13 cellular contexts compared by ENCODE assay signal in genomic region chr10:3813986-3814831, GRCh38. TPM values are rescaled to one million over a fixed set of nuclear protein-coding genes. Genes with fewer than 3 reads are reported as not detected.
DNase-seq lines count a peak whose midpoint lies in the region; ATAC-seq and TF ChIP-seq lines count a peak whose summit lies in the region.
"Had no signal": no experiment of that assay in that cellular context is flagged by ENCODE, and none has a peak within 500 bp of the region (broad histone marks: within the 10 kb centered on the region; RNA-seq: fewer than 3 reads in every experiment).

No MANE protein-coding gene starts in this region.

- no peak overlapping the region for H3K4me3 Mint-ChIP-seq in activated naive CD4-positive, alpha-beta T cell treated with anti-CD3 and anti-CD28 coated beads, Interleukin-2, amount 10 ng/mL, durations not matched to agents 7 days and 5 days
- H3K4me3 Mint-ChIP-seq: WTC11 had no signal

- TF ChIP-seq CTCF in RWPE1 (conservative IDR thresholded peaks at IDR 0.05; ENCODE audit: low read depth) (no peak), thyroid gland (IDR thresholded peaks at IDR 0.05) (no peak), colonic mucosa (IDR thresholded peaks at IDR 0.05) (no peak)

- 82 to 86% methylated on average over 15 of the region's 15 CpGs for WGBS in thyroid gland, 2 donors

- POLR2A ChIA-PET in RWPE1 (lab: Yijun Ruan, JAX; ENCODE audit: low non-redundant PET): no interaction called here

- no peak overlapping the region for H3K9ac ChIP-seq in colonic mucosa (ENCODE audit: low read depth in 2 of 2, low read length in 2 of 2)

- intact Hi-C loops in thyroid gland (cut with DNase I): no loop called here
- intact Hi-C loops in colonic mucosa (cut with DNase I): no loop called here

- no peak for ATAC-seq in HG02970 (IDR thresholded peaks at IDR 0.05; ENCODE audit: low FRiP score, unreplicated experiment)
- no peak for ATAC-seq in GM19452 (IDR thresholded peaks at IDR 0.05; ENCODE audit: unreplicated experiment)
- ATAC-seq: WTC11 had no signal

- H3K9me3 ChIP-seq in thyroid gland (no peaks in the 10 kb centered on the region), colonic mucosa (no peaks in the 10 kb centered on the region)

- TF ChIP-seq POLR2A in thyroid gland (IDR thresholded peaks at IDR 0.05): no peak

- peak overlapping the region; percentile 88 for H3K27ac Mint-ChIP-seq in activated naive CD4-positive, alpha-beta T cell treated with anti-CD3 and anti-CD28 coated beads, Interleukin-2, amount 10 ng/mL, durations not matched to agents 7 days and 5 days
- H3K27ac Mint-ChIP-seq: WTC11 had no signal

- no peaks in the 10 kb centered on the region for H3K9me3 Mint-ChIP-seq in activated naive CD4-positive, alpha-beta T cell treated with anti-CD3 and anti-CD28 coated beads, Interleukin-2, amount 10 ng/mL, durations not matched to agents 7 days and 5 days

- peaks cover 3% of the 10 kb centered on the region for H3K36me3 Mint-ChIP-seq in activated naive CD4-positive, alpha-beta T cell treated with anti-CD3 and anti-CD28 coated beads, Interleukin-2, amount 10 ng/mL, durations not matched to agents 7 days and 5 days
- H3K36me3 Mint-ChIP-seq: WTC11 had no signal

- no peak overlapping the region for H3K4me3 ChIP-seq in thyroid gland (replicated peaks in 1 of 3)
- no peak overlapping the region for H3K4me3 ChIP-seq in colonic mucosa
- H3K4me3 ChIP-seq: lung had no signal

- H3K4me1 ChIP-seq in thyroid gland (peaks cover 28 to 35% of the 10 kb centered on the region in 2 donors), colonic mucosa (no peaks in the 10 kb centered on the region)

- 0 out of 2 replicates have a peak overlapping the region, but pooled peaks have one; percentile 39 for H3K27ac ChIP-seq in RWPE1
- H3K27ac ChIP-seq in thyroid gland: peak overlapping the region in 1 of 3 donors; percentile 45
- H3K27ac ChIP-seq in colonic mucosa: no peak overlapping the region

- CTCF ChIA-PET in activated naive CD4-positive, alpha-beta T cell treated with anti-CD3 and anti-CD28 coated beads, Interleukin-2, amount 10 ng/mL, durations not matched to agents 7 days and 5 days (lab: Charles Lee): no interaction called here
- CTCF ChIA-PET in RWPE1 (lab: Yijun Ruan, JAX): interaction anchor here (0.6 kb wide), 1 partner anchor 31 kb away, joined by 5 read pairs; no protein-coding TSS in a partner anchor

- H3K4me1 Mint-ChIP-seq in activated naive CD4-positive, alpha-beta T cell treated with anti-CD3 and anti-CD28 coated beads, Interleukin-2, amount 10 ng/mL, durations not matched to agents 7 days and 5 days: peaks cover 64% of the 10 kb centered on the region

- no peaks in the 10 kb centered on the region for H3K27me3 Mint-ChIP-seq in activated naive CD4-positive, alpha-beta T cell treated with anti-CD3 and anti-CD28 coated beads, Interleukin-2, amount 10 ng/mL, durations not matched to agents 7 days and 5 days

- no peak for DNase-seq in activated naive CD4-positive, alpha-beta T cell treated with anti-CD3 and anti-CD28 coated beads, Interleukin-2, amount 10 ng/mL, durations not matched to agents 7 days and 5 days
- DNase-seq in activated naive CD4-positive, alpha-beta T cell treated with Interleukin-2 at 50 U/mL for 16 hours: no peak
- DNase-seq in RWPE1 (ENCODE audit: low spot score) (no peak), fibroblast of peridontal ligament (ENCODE audit: extremely low read depth) (peak; percentile 88), thyroid gland (peak; percentile 39 to 59), colonic mucosa (no peak)
- DNase-seq: hypothalamus, NCI-H524, SIG-M5 had no signal

- H3K27me3 ChIP-seq in thyroid gland: no peaks in the 10 kb centered on the region
- no peaks in the 10 kb centered on the region for H3K27me3 ChIP-seq in colonic mucosa

- H3K36me3 ChIP-seq in thyroid gland (no peaks in the 10 kb centered on the region), colonic mucosa (no peaks in the 10 kb centered on the region)

RNA-seq across cellular contexts. Expression of gene KLF6, which starts 29.2 kb away (rescaled TPM):
- 100 to 1,000 TPM in 2 of 4 donors, 10 to 100 TPM in 2; 50.4 to 166 (median 103) TPM for total RNA-seq in thyroid gland
- 100 to 1,000 TPM; 106 to 299 TPM for total RNA-seq in colonic mucosa

Comparison
In these comparisons a context has a peak if more than half of its experiments do, and no peak if none do; other contexts are left out.
1. DNase-seq: peak in fibroblast of peridontal ligament (single experiment) and thyroid gland (2 of 2); none in activated naive CD4-positive, alpha-beta T cell treated with anti-CD3 and anti-CD28 coated beads, Interleukin-2, amount 10 ng/mL, durations not matched to agents 7 days and 5 days (single experiment), activated naive CD4-positive, alpha-beta T cell treated with Interleukin-2 at 50 U/mL for 16 hours (single experiment), RWPE1 (single experiment) and colonic mucosa (single experiment).